ENCODE assay signal across 12 cellular contexts in genomic region chr7:47153571-47153970, GRCh38.
A peak's percentile ranks its signal among the peaks of the same experiment; 100 is the strongest.
DNase-seq lines count a peak whose midpoint lies in the region; ATAC-seq and TF ChIP-seq lines count a peak whose summit lies in the region.
"Had no signal": no experiment of that assay in that cellular context is flagged by ENCODE, and none has a peak within 500 bp of the region (broad histone marks: within the 10 kb centered on the region; RNA-seq: fewer than 3 reads in every experiment).

No MANE protein-coding gene starts in this region.

- WGBS in endodermal cell (ENCODE audit: insufficient coverage in 1 of 2, insufficient read length in 1 of 2), 2 experiments: 65 to 68% methylated on average over 6 of the region's 6 CpGs

- peak; percentile 9 for ATAC-seq in omental fat pad (ENCODE audit: low FRiP score)
- ATAC-seq in stimulated activated naive CD8-positive, alpha-beta T cell treated with anti-CD3 and anti-CD28 coated beads, Interleukin-15, amount 100 ng/mL, for 72 hours: no peak
- ATAC-seq: stimulated activated effector memory CD8-positive, alpha-beta T cell treated with anti-CD3 and anti-CD28 coated beads, Interleukin-12 subunit alpha, Interleukin-12 subunit beta, amount 100 ng/mL, for 72 hours had no signal

- no peak overlapping the region for H3K9ac ChIP-seq in endodermal cell (ENCODE audit: extremely low read depth, low read length, poor library complexity, severe bottlenecking)

- H3K4me3 ChIP-seq in endodermal cell (ENCODE audit: low read length) (no peak overlapping the region), SJCRH30 (no peak overlapping the region)

- H3K27me3 ChIP-seq in endodermal cell (ENCODE audit: control insufficient read depth, insufficient read depth, low read length, poor library complexity, severe bottlenecking): no peaks in the 10 kb centered on the region
- no peaks in the 10 kb centered on the region for H3K27me3 ChIP-seq in SJCRH30

- DNase-seq in ELF-1 (ENCODE audit: low read depth, low spot score) (peak; percentile 58), NCI-H2081 treated with DMSO at 0.1 percent for 48 hours (lab: John Stamatoyannopoulos, UW) (peak; percentile 24), endodermal cell (peak; percentile 83), omental fat pad (ENCODE audit: low spot score) (no peak), SJCRH30 (no peak), GDM1 (lab: John Stamatoyannopoulos, UW) (no peak), hippocampal formation (lab: John Stamatoyannopoulos, UW) (no peak)
- DNase-seq in stimulated activated naive CD8-positive, alpha-beta T cell treated with anti-CD3 and anti-CD28 coated beads, Interleukin-15, amount 100 ng/mL, for 72 hours: no peak

- H3K4me1 ChIP-seq in endodermal cell (ENCODE audit: control insufficient read depth, insufficient read depth, low read length): no peaks in the 10 kb centered on the region
- peaks cover 11% of the 10 kb centered on the region; the same call in 1 of the 2 replicates for H3K4me1 ChIP-seq in SJCRH30

- H3K27ac ChIP-seq in endodermal cell (ENCODE audit: low read depth, low read length): no peak overlapping the region
- no peak overlapping the region for H3K27ac ChIP-seq in SJCRH30
- H3K27ac ChIP-seq: C4-2B had no signal

- H3K36me3 ChIP-seq in endodermal cell (ENCODE audit: control insufficient read depth, insufficient read depth, low read length): no peaks in the 10 kb centered on the region
- H3K36me3 ChIP-seq in SJCRH30: no peaks in the 10 kb centered on the region

- no peaks in the 10 kb centered on the region for H3K27me3 Mint-ChIP-seq in endodermal cell (ENCODE audit: insufficient read depth)
- H3K27me3 Mint-ChIP-seq in stimulated activated naive CD8-positive, alpha-beta T cell treated with anti-CD3 and anti-CD28 coated beads, Interleukin-15, amount 100 ng/mL, for 72 hours: peaks cover 17% of the 10 kb centered on the region
- H3K27me3 Mint-ChIP-seq: central memory CD8-positive, alpha-beta T cell had no signal

- H3K9me3 ChIP-seq in endodermal cell (ENCODE audit: control insufficient read depth, low read length) (peaks cover 2% of the 10 kb centered on the region), SJCRH30 (replicated peaks) (0 out of 2 replicates have a peak, but pooled peaks cover 4% of the 10 kb centered on the region)

- peaks cover 2% of the 10 kb centered on the region for H3K9me3 Mint-ChIP-seq in endodermal cell
- H3K9me3 Mint-ChIP-seq in stimulated activated naive CD8-positive, alpha-beta T cell treated with anti-CD3 and anti-CD28 coated beads, Interleukin-15, amount 100 ng/mL, for 72 hours: no peaks in the 10 kb centered on the region
- H3K9me3 Mint-ChIP-seq: activated T-helper 1 cell treated with anti-CD3 and anti-CD28 coated beads, Interleukin-12 subunit alpha, Interleukin-12 subunit beta, Interleukin-2, Interleukin-4 antibody, amounts not matched to agents 30 ng/mL and 10 ng/mL and 1 ng/mL, durations not matched to agents 14 hours and 24 hours and 36 hours; central memory CD8-positive, alpha-beta T cell had no signal

- H3K4me1 Mint-ChIP-seq in endodermal cell: peaks cover 4% of the 10 kb centered on the region
- H3K4me1 Mint-ChIP-seq in stimulated activated naive CD8-positive, alpha-beta T cell treated with anti-CD3 and anti-CD28 coated beads, Interleukin-15, amount 100 ng/mL, for 72 hours: no peaks in the 10 kb centered on the region
- H3K4me1 Mint-ChIP-seq: central memory CD8-positive, alpha-beta T cell; stimulated activated effector memory CD8-positive, alpha-beta T cell treated with anti-CD3 and anti-CD28 coated beads, Interleukin-12 subunit alpha, Interleukin-12 subunit beta, amount 100 ng/mL, for 72 hours had no signal

- no peak for TF ChIP-seq CTCF in endodermal cell (conservative IDR thresholded peaks at IDR 0.05)
- TF ChIP-seq CTCF in omental fat pad (IDR thresholded peaks at IDR 0.05): no peak

- no peaks in the 10 kb centered on the region for H3K36me3 Mint-ChIP-seq in endodermal cell (ENCODE audit: low read depth)
- H3K36me3 Mint-ChIP-seq: stimulated activated effector memory CD8-positive, alpha-beta T cell treated with anti-CD3 and anti-CD28 coated beads, Interleukin-12 subunit alpha, Interleukin-12 subunit beta, amount 100 ng/mL, for 72 hours had no signal

- H3K4me3 Mint-ChIP-seq in endodermal cell: no peak overlapping the region
- no peak overlapping the region for H3K4me3 Mint-ChIP-seq in stimulated activated naive CD8-positive, alpha-beta T cell treated with anti-CD3 and anti-CD28 coated beads, Interleukin-15, amount 100 ng/mL, for 72 hours
- H3K4me3 Mint-ChIP-seq: activated T-helper 1 cell treated with anti-CD3 and anti-CD28 coated beads, Interleukin-12 subunit alpha, Interleukin-12 subunit beta, Interleukin-2, Interleukin-4 antibody, amounts not matched to agents 30 ng/mL and 10 ng/mL and 1 ng/mL, durations not matched to agents 14 hours and 24 hours and 36 hours; central memory CD8-positive, alpha-beta T cell; stimulated activated effector memory CD8-positive, alpha-beta T cell treated with anti-CD3 and anti-CD28 coated beads, Interleukin-12 subunit alpha, Interleukin-12 subunit beta, amount 100 ng/mL, for 72 hours had no signal

- H3K27ac Mint-ChIP-seq in endodermal cell: no peak overlapping the region
- H3K27ac Mint-ChIP-seq in stimulated activated naive CD8-positive, alpha-beta T cell treated with anti-CD3 and anti-CD28 coated beads, Interleukin-15, amount 100 ng/mL, for 72 hours: no peak overlapping the region
- H3K27ac Mint-ChIP-seq: activated T-helper 1 cell treated with anti-CD3 and anti-CD28 coated beads, Interleukin-12 subunit alpha, Interleukin-12 subunit beta, Interleukin-2, Interleukin-4 antibody, amounts not matched to agents 30 ng/mL and 10 ng/mL and 1 ng/mL, durations not matched to agents 14 hours and 24 hours and 36 hours; stimulated activated effector memory CD8-positive, alpha-beta T cell treated with anti-CD3 and anti-CD28 coated beads, Interleukin-12 subunit alpha, Interleukin-12 subunit beta, amount 100 ng/mL, for 72 hours had no signal

Comparison
In these comparisons a context has a peak if more than half of its experiments do, and no peak if none do; other contexts are left out.
1. DNase-seq: peak in ELF-1 (single experiment), NCI-H2081 treated with DMSO at 0.1 percent for 48 hours (single experiment) and endodermal cell (single experiment); none in omental fat pad (single experiment), SJCRH30 (0 of 2), stimulated activated naive CD8-positive, alpha-beta T cell treated with anti-CD3 and anti-CD28 coated beads, Interleukin-15, amount 100 ng/mL, for 72 hours (0 of 2), GDM1 (single experiment) and hippocampal formation (0 of 2).